ENCODE assay signal across 10 cellular contexts in the genomic region with DNA sequence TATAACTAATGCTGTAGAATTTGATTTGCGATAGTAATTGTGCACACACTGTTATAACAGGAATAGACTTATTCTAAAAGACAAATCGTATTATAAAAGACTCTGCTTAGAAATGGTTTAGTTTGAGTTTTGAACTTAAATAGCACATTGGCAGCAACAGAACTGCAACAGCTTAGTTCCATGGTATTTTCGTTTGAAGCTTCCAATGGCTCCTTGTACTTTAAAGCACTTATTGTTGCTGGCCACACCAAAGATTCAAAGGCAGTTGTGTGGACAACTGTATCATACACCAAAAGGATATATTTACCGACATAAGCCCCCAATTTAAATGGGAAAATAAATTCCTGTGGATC. TPM values are rescaled to one million over a fixed set of nuclear protein-coding genes. Genes with fewer than 3 reads are reported as not detected.
A peak's percentile ranks its signal among the peaks of the same experiment; 100 is the strongest.
DNase-seq lines count a peak whose midpoint lies in the region; ATAC-seq and TF ChIP-seq lines count a peak whose summit lies in the region.
"Had no signal": no experiment of that assay in that cellular context is flagged by ENCODE, and none has a peak within 500 bp of the region (broad histone marks: within the 10 kb centered on the region; RNA-seq: fewer than 3 reads in every experiment).

No MANE protein-coding gene starts in this region.

- H3K36me3 ChIP-seq in heart left ventricle (peaks cover 0 to 4% (median 0%) of the 10 kb centered on the region in 9 donors), mesenchymal stem cell (ENCODE audit: control insufficient read depth in 1 of 2, insufficient read depth in 2 of 2, low read depth in 1 of 2, low read length in 2 of 2) (no peaks in the 10 kb centered on the region), transverse colon (no peaks in the 10 kb centered on the region)
- H3K36me3 ChIP-seq: BE2C had no signal

- no peak for TF ChIP-seq POLR2A in heart left ventricle (IDR thresholded peaks at IDR 0.05)
- no peak for TF ChIP-seq POLR2A in transverse colon (IDR thresholded peaks at IDR 0.05)

- H3K4me1 Mint-ChIP-seq in activated T-helper 1 cell treated with anti-CD3 and anti-CD28 coated beads, Interleukin-12 subunit alpha, Interleukin-12 subunit beta, Interleukin-2, Interleukin-4 antibody, amounts not matched to agents 30 ng/mL and 10 ng/mL and 1 ng/mL, durations not matched to agents 14 hours and 24 hours and 36 hours (ENCODE audit: low read depth), result peaks cover 57% of the 10 kb centered on the region

- H3K79me1 ChIP-seq in mesenchymal stem cell (replicated peaks; ENCODE audit: low read length, poor library complexity, severe bottlenecking), result peaks cover 9% of the 10 kb centered on the region

- peak overlapping the region in 10 of 12 donors; percentile 23 to 92 (median 62) for H3K27ac ChIP-seq in heart left ventricle
- H3K27ac ChIP-seq in mesenchymal stem cell (ENCODE audit: low read length, poor library complexity, severe bottlenecking), result no peak overlapping the region
- H3K27ac ChIP-seq in transverse colon, result peak overlapping the region; percentile 81 to 84 (median 83)

- peaks cover 3% of the 10 kb centered on the region for H3K9me3 Mint-ChIP-seq in activated T-helper 1 cell treated with anti-CD3 and anti-CD28 coated beads, Interleukin-12 subunit alpha, Interleukin-12 subunit beta, Interleukin-2, Interleukin-4 antibody, amounts not matched to agents 30 ng/mL and 10 ng/mL and 1 ng/mL, durations not matched to agents 14 hours and 24 hours and 36 hours

- H2BK120ac ChIP-seq in mesenchymal stem cell (ENCODE audit: low read depth, low read length), result no peak overlapping the region

- no peak overlapping the region for H3K18ac ChIP-seq in mesenchymal stem cell (ENCODE audit: low read depth in 1 of 2, low read length in 2 of 2)

- H3K4me1 ChIP-seq in heart left ventricle (peaks cover 0 to 90% (median 20%) of the 10 kb centered on the region in 12 donors), mesenchymal stem cell (ENCODE audit: control insufficient read depth, insufficient read depth, low read depth, low read length) (peaks cover 3% of the 10 kb centered on the region), transverse colon (peaks cover 5 to 50% (median 16%) of the 10 kb centered on the region in 4 donors)

- no peak for TF ChIP-seq CTCF in heart left ventricle (IDR thresholded peaks at IDR 0.05)
- no peak for TF ChIP-seq CTCF in transverse colon (IDR thresholded peaks at IDR 0.05)

- intact Hi-C loops in heart left ventricle (cut with DNase I) (no loop called here), left ventricle myocardium superior (cut with micrococcal nuclease) (no loop called here), transverse colon (cut with DNase I; ENCODE audit: low total_unique reads) (no loop called here)
- intact Hi-C loops in activated T-helper 1 cell treated with anti-CD3 and anti-CD28 coated beads, Interleukin-12 subunit alpha, Interleukin-12 subunit beta, Interleukin-2, Interleukin-4 antibody, amounts not matched to agents 30 ng/mL and 10 ng/mL and 1 ng/mL, durations not matched to agents 14 hours and 24 hours and 36 hours (cut with micrococcal nuclease), result loop anchor here (1.0 to 10.0 kb wide), 6 partner anchors 11 to 1242 kb away; a partner anchor contains a TSS

- H3K4me2 ChIP-seq in mesenchymal stem cell (ENCODE audit: low read length, poor library complexity, severe bottlenecking), result no peak overlapping the region

- 79 to 85% (median 83%) methylated on average over 4 of the region's 4 CpGs for WGBS in heart left ventricle, 4 donors
- 92% methylated on average over 3 of the region's 4 CpGs for WGBS in mesenchymal stem cell
- WGBS in transverse colon (ENCODE audit: low coverage in 1 of 2), 2 donors, result 43 to 53% methylated on average over 4 of the region's 4 CpGs

- H2BK15ac ChIP-seq in mesenchymal stem cell (ENCODE audit: low read depth, poor library complexity, severe bottlenecking), result no peak overlapping the region

- no peak for DNase-seq in heart left ventricle
- DNase-seq in left ventricle myocardium superior, result no peak
- no peak for DNase-seq in activated T-helper 1 cell treated with anti-CD3 and anti-CD28 coated beads, Interleukin-12 subunit alpha, Interleukin-12 subunit beta, Interleukin-2, Interleukin-4 antibody, amounts not matched to agents 30 ng/mL and 10 ng/mL and 1 ng/mL, durations not matched to agents 14 hours and 24 hours and 36 hours (ENCODE audit: low spot score)
- DNase-seq in mesenchymal stem cell, result no peak
- no peak for DNase-seq in transverse colon
- DNase-seq in NCI-H187 treated with DMSO at 0.1 percent for 48 hours (lab: John Stamatoyannopoulos, UW), result no peak
- no peak for DNase-seq in occipital lobe (lab: John Stamatoyannopoulos, UW)
- DNase-seq: BE2C, NCI-H1436 had no signal

- H2BK5ac ChIP-seq in mesenchymal stem cell (ENCODE audit: low read depth, low read length, poor library complexity, severe bottlenecking), result no peak overlapping the region

- H3K14ac ChIP-seq in mesenchymal stem cell (ENCODE audit: low read length in 2 of 2), result no peak overlapping the region

- peaks cover 46% of the 10 kb centered on the region for H3K36me3 Mint-ChIP-seq in activated T-helper 1 cell treated with anti-CD3 and anti-CD28 coated beads, Interleukin-12 subunit alpha, Interleukin-12 subunit beta, Interleukin-2, Interleukin-4 antibody, amounts not matched to agents 30 ng/mL and 10 ng/mL and 1 ng/mL, durations not matched to agents 14 hours and 24 hours and 36 hours (ENCODE audit: low read depth)

- peak overlapping the region; percentile 94 for H3K27ac Mint-ChIP-seq in activated T-helper 1 cell treated with anti-CD3 and anti-CD28 coated beads, Interleukin-12 subunit alpha, Interleukin-12 subunit beta, Interleukin-2, Interleukin-4 antibody, amounts not matched to agents 30 ng/mL and 10 ng/mL and 1 ng/mL, durations not matched to agents 14 hours and 24 hours and 36 hours

- in situ Hi-C loops in transverse colon (cut with MboI; ENCODE audit: low pct_ligation_motif_present in 1 of 4, low pct_unique_long_range_greater_than_20kb in 1 of 4, low sequenced_read_pairs in 3 of 4), result loop anchor here in 1 of 4 donors (25.0 kb wide), 1 partner anchor 90 kb away; no protein-coding TSS in a partner anchor

- H3K9ac ChIP-seq in mesenchymal stem cell (ENCODE audit: low read length), result peak overlapping the region; percentile 78

- no peak overlapping the region for H4K8ac ChIP-seq in mesenchymal stem cell (ENCODE audit: low read length)

- H3K9me3 ChIP-seq in heart left ventricle, result no peaks in the 10 kb centered on the region
- H3K9me3 ChIP-seq in mesenchymal stem cell (ENCODE audit: control insufficient read depth, low read length), result no peaks in the 10 kb centered on the region
- no peaks in the 10 kb centered on the region for H3K9me3 ChIP-seq in transverse colon
- H3K9me3 ChIP-seq: BE2C had no signal

- no peaks in the 10 kb centered on the region for H3K27me3 Mint-ChIP-seq in activated T-helper 1 cell treated with anti-CD3 and anti-CD28 coated beads, Interleukin-12 subunit alpha, Interleukin-12 subunit beta, Interleukin-2, Interleukin-4 antibody, amounts not matched to agents 30 ng/mL and 10 ng/mL and 1 ng/mL, durations not matched to agents 14 hours and 24 hours and 36 hours (ENCODE audit: insufficient read depth)

- peak overlapping the region in 7 of 12 donors; percentile 8 to 60 (median 35) for H3K4me3 ChIP-seq in heart left ventricle
- peak overlapping the region in 1 of 2 experiments; percentile 12 for H3K4me3 ChIP-seq in mesenchymal stem cell (ENCODE audit: insufficient read depth in 1 of 2, low read depth in 1 of 2, low read length in 2 of 2)
- peak overlapping the region in 3 of 4 donors; percentile 10 to 37 (median 18) for H3K4me3 ChIP-seq in transverse colon

- ATAC-seq in heart left ventricle (no peak), left ventricle myocardium superior (no peak), GM19324 (IDR thresholded peaks at IDR 0.05; ENCODE audit: low FRiP score, unreplicated experiment) (no peak)

- no peak overlapping the region for H2BK12ac ChIP-seq in mesenchymal stem cell (ENCODE audit: low read length in 2 of 2)

- H3K27me3 ChIP-seq in heart left ventricle (no peaks in the 10 kb centered on the region), mesenchymal stem cell (ENCODE audit: control insufficient read depth in 1 of 2, insufficient read depth in 1 of 2, low read length in 2 of 2) (no peaks in the 10 kb centered on the region), transverse colon (no peaks in the 10 kb centered on the region)
- H3K27me3 ChIP-seq: BE2C had no signal

- H3K4me3 Mint-ChIP-seq in activated T-helper 1 cell treated with anti-CD3 and anti-CD28 coated beads, Interleukin-12 subunit alpha, Interleukin-12 subunit beta, Interleukin-2, Interleukin-4 antibody, amounts not matched to agents 30 ng/mL and 10 ng/mL and 1 ng/mL, durations not matched to agents 14 hours and 24 hours and 36 hours, result peak overlapping the region; percentile 89

- no peak overlapping the region for H4K91ac ChIP-seq in mesenchymal stem cell (ENCODE audit: low read length)

- no peak overlapping the region for H3K4ac ChIP-seq in mesenchymal stem cell (ENCODE audit: low read depth in 1 of 2, low read length in 2 of 2)

- H3K23ac ChIP-seq in mesenchymal stem cell (ENCODE audit: low read length in 2 of 2), result no peak overlapping the region

- TF ChIP-seq EP300 in transverse colon (IDR thresholded peaks at IDR 0.05; ENCODE audit: low read depth), result no peak

- no peak overlapping the region for H2AK5ac ChIP-seq in mesenchymal stem cell (ENCODE audit: low read length, severe bottlenecking)

- H2AFZ ChIP-seq in mesenchymal stem cell (ENCODE audit: low read depth, low read length), result no peak overlapping the region

RNA-seq across cellular contexts. Expression of a gene that starts 0.6 kb away (rescaled TPM):
- total RNA-seq in heart left ventricle (10 to 100 TPM in 8 of 9 donors, 1 to 10 TPM in 1; 10.0 to 73.2 (median 14.1) TPM), left ventricle myocardium superior (15.2 TPM), transverse colon (10 to 100 TPM in 3 of 4 donors, 1 to 10 TPM in 1; 8.5 to 32.6 (median 16.1) TPM), occipital lobe (2.7 TPM)
- polyA plus RNA-seq in heart left ventricle, result 10 to 100 TPM in 1 of 2 donors, 1 to 10 TPM in 1; 9.7 to 12.3 TPM
- total RNA-seq in activated T-helper 1 cell treated with anti-CD3 and anti-CD28 coated beads, Interleukin-12 subunit alpha, Interleukin-12 subunit beta, Interleukin-2, Interleukin-4 antibody, amounts not matched to agents 30 ng/mL and 10 ng/mL and 1 ng/mL, durations not matched to agents 14 hours and 24 hours and 36 hours, result 340 and 367 TPM in 2 replicates
- polyA plus RNA-seq in mesenchymal stem cell (2013, experiment 1 of 2), result 52.6 TPM
- 53.6 TPM for polyA plus RNA-seq in mesenchymal stem cell (2013, experiment 2 of 2)
